1 cellular context compared by ENCODE assay signal in the genomic region with DNA sequence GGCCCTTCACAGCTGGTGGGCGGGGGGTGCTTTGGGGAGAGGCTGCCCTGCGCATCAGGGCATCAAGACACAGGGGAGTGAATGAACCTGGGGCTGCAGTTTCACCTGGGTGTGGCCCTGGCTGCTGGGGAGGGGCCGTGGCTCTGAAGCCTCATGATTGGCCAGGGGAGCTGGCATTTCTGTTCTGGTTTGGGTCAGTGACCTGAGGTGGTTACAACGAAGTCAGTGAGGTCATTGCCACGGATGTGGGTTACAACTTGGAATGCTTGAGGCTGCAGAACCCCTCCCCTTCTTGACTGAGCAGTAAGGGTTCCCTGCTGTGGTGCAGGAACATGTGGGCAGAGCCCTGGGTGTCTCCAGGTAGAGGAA.
A peak's percentile ranks its signal among the peaks of the same experiment; 100 is the strongest.
TF ChIP-seq lines count a peak whose summit lies in the region.

No MANE protein-coding gene starts in this region.

TF ChIP-seq in Ishikawa, 13 proteins besides CTCF, POLR2A, EP300 and RAD21 (continued from another document):
- TF ChIP-seq REST (IDR thresholded peaks at IDR 0.05; ENCODE audit: low read depth) (no peak), EGR1 (IDR thresholded peaks at IDR 0.05) (no peak), TAF1 (IDR thresholded peaks at IDR 0.05; ENCODE audit: low read depth) (no peak), TEAD4 (IDR thresholded peaks at IDR 0.05) (peak; percentile 56), TCF12 (IDR thresholded peaks at IDR 0.05; ENCODE audit: low read depth) (0 out of 2 replicates have a peak, but pooled peaks have one; percentile 20), CREB1 (IDR thresholded peaks at IDR 0.05; ENCODE audit: low read depth) (0 out of 2 replicates have a peak, but pooled peaks have one; percentile 43)
- TF ChIP-seq, protein P1, sequence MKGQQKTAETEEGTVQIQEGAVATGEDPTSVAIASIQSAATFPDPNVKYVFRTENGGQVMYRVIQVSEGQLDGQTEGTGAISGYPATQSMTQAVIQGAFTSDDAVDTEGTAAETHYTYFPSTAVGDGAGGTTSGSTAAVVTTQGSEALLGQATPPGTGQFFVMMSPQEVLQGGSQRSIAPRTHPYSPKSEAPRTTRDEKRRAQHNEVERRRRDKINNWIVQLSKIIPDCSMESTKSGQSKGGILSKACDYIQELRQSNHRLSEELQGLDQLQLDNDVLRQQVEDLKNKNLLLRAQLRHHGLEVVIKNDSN (IDR thresholded peaks at IDR 0.05): no peak; the same call in 1 of the 2 replicates
